8 cellular contexts compared by ENCODE assay signal in the genomic region with DNA sequence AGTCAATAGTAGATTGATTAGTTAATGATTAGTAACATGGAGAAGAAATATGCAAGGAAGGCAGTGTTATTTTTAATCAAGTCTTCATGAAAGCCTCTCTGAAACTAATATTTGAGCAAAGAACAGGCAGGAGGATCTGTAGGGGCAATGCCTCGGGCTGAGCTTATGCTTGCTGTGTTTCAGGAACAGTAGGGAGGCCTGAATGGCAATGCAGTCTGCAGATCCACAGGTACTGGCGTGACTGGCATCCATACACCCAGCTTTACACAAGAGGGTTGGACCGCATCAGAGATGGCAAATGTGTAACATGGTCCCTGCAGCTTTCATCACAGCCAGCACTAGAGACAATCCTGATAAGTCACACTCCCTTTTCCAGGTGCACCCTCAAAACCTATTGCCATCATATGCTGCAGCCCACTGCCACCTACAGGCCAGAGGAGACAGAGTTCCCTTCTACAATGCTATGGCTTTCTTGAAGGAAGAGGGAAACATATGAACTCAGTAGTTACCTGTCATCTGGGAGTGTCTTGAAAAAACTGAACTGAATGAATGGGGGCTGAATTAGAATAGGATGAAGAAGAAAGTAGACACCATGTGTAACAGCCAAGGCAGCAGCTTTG.
A peak's percentile ranks its signal among the peaks of the same experiment; 100 is the strongest.
DNase-seq lines count a peak whose midpoint lies in the region; ATAC-seq and TF ChIP-seq lines count a peak whose summit lies in the region.

No MANE protein-coding gene starts in this region.

- peaks cover 5% of the 10 kb centered on the region for H3K9me3 Mint-ChIP-seq in activated naive CD4-positive, alpha-beta T cell treated with anti-CD3 and anti-CD28 coated beads for 36 hours

- DNase-seq in activated naive CD4-positive, alpha-beta T cell treated with anti-CD3 and anti-CD28 coated beads for 36 hours, result peak; percentile 28
- DNase-seq in activated naive CD4-positive, alpha-beta T cell treated with Interleukin-2 at 50 U/mL for 16 hours, result no peak
- DNase-seq in NCI-H526 treated with DMSO at 0.1 percent for 48 hours (lab: John Stamatoyannopoulos, UW), result peak; percentile 29
- peak in 8 of 10 donors; percentile 14 to 75 (median 58) for DNase-seq in dorsolateral prefrontal cortex
- DNase-seq in middle frontal gyrus (ENCODE audit: extremely low spot score, low spot score), result peak; percentile 39
- no peak for DNase-seq in stimulated activated CD4-positive, alpha-beta T cell treated with anti-CD3 and anti-CD28 coated beads, Interleukin-4, amount 100 ng/mL, for 4 hours

- H3K36me3 Mint-ChIP-seq in activated naive CD4-positive, alpha-beta T cell treated with anti-CD3 and anti-CD28 coated beads for 36 hours (ENCODE audit: low read depth), result no peaks in the 10 kb centered on the region

- ATAC-seq in HG02973 (IDR thresholded peaks at IDR 0.05; ENCODE audit: unreplicated experiment), result peak; percentile 78
- no peak for ATAC-seq in GM19452 (IDR thresholded peaks at IDR 0.05; ENCODE audit: unreplicated experiment)

- no peaks in the 10 kb centered on the region for H3K27me3 ChIP-seq in dorsolateral prefrontal cortex

- H3K4me3 Mint-ChIP-seq in activated naive CD4-positive, alpha-beta T cell treated with anti-CD3 and anti-CD28 coated beads for 36 hours, result no peak overlapping the region

- no peaks in the 10 kb centered on the region for H3K27me3 Mint-ChIP-seq in activated naive CD4-positive, alpha-beta T cell treated with anti-CD3 and anti-CD28 coated beads for 36 hours (ENCODE audit: low read depth)

- CTCF ChIA-PET in activated naive CD4-positive, alpha-beta T cell treated with anti-CD3 and anti-CD28 coated beads for 36 hours (lab: Charles Lee), result no interaction called here

- no peak overlapping the region for H3K27ac Mint-ChIP-seq in activated naive CD4-positive, alpha-beta T cell treated with anti-CD3 and anti-CD28 coated beads for 36 hours

- H3K27ac ChIP-seq in dorsolateral prefrontal cortex, result no peak overlapping the region

- intact Hi-C loops in activated naive CD4-positive, alpha-beta T cell treated with anti-CD3 and anti-CD28 coated beads for 36 hours (cut with micrococcal nuclease), result no loop called here
- intact Hi-C loops in dorsolateral prefrontal cortex (cut with DNase I), result no loop called here

- no peak overlapping the region for H3K4me3 ChIP-seq in dorsolateral prefrontal cortex

- no peaks in the 10 kb centered on the region for H3K4me1 Mint-ChIP-seq in activated naive CD4-positive, alpha-beta T cell treated with anti-CD3 and anti-CD28 coated beads for 36 hours (ENCODE audit: low read depth)

- TF ChIP-seq CTCF in dorsolateral prefrontal cortex (IDR thresholded peaks at IDR 0.05 in 54 of 56, conservative IDR thresholded peaks at IDR 0.05 in 2 of 56; ENCODE audit: low read depth in 1 of 56, partially characterized antibody in 56 of 56), result peak; percentile 35 to 70 (median 58)

Comparison
In these comparisons a context has a peak if more than half of its experiments do, and no peak if none do; other contexts are left out.
1. DNase-seq: peak in activated naive CD4-positive, alpha-beta T cell treated with anti-CD3 and anti-CD28 coated beads for 36 hours (single experiment), NCI-H526 treated with DMSO at 0.1 percent for 48 hours (single experiment), dorsolateral prefrontal cortex (8 of 10) and middle frontal gyrus (single experiment); none in activated naive CD4-positive, alpha-beta T cell treated with Interleukin-2 at 50 U/mL for 16 hours (single experiment) and stimulated activated CD4-positive, alpha-beta T cell treated with anti-CD3 and anti-CD28 coated beads, Interleukin-4, amount 100 ng/mL, for 4 hours (0 of 2).